In genomic region chr20:16611832-16612231, GRCh38 we compare ENCODE assay signal across 27 cellular contexts.
"Had no signal": no experiment of that assay in that cellular context is flagged by ENCODE, and none has a peak within 500 bp of the region (broad histone marks: within the 10 kb centered on the region; RNA-seq: fewer than 3 reads in every experiment).

No MANE protein-coding gene starts in this region.

- H3K9me3 ChIP-seq: stomach, suprapubic skin, testis, thoracic aorta, thyroid gland, tibial artery, tibial nerve, upper lobe of left lung, upper lobe of right lung, uterus, vagina had no signal

- H3K27me3 ChIP-seq: stomach, suprapubic skin, testis, thyroid gland, tibial artery, tibial nerve, upper lobe of left lung, upper lobe of right lung, uterus, vagina had no signal

- H3K36me3 Mint-ChIP-seq: stimulated activated effector memory CD8-positive, alpha-beta T cell treated with anti-CD3 and anti-CD28 coated beads, Interleukin-12 subunit alpha, Interleukin-12 subunit beta, amount 100 ng/mL, for 72 hours; type B pancreatic cell had no signal

- DNase-seq: stimulated activated CD4-positive, alpha-beta T cell treated with anti-CD3 and anti-CD28 coated beads, Interleukin-2, amount 100 ng/mL, for 24 hours; stimulated activated CD4-positive, alpha-beta T cell treated with anti-CD3 and anti-CD28 coated beads, Interleukin-2, amount 100 ng/mL, for 48 hours; stimulated activated CD4-positive, alpha-beta T cell treated with anti-CD3 and anti-CD28 coated beads, Interleukin-4, amount 100 ng/mL, for 1 hour; stimulated activated CD4-positive, alpha-beta T cell treated with anti-CD3 and anti-CD28 coated beads, Interleukin-4, amount 100 ng/mL, for 24 hours; stimulated activated CD4-positive, alpha-beta T cell treated with anti-CD3 and anti-CD28 coated beads, Interleukin-4, amount 100 ng/mL, for 4 hours; stimulated activated CD8-positive, alpha-beta memory T cell treated with anti-CD3 and anti-CD28 coated beads, Interleukin-4, amount 100 ng/mL, for 48 hours; stimulated activated naive B cell treated with anti-CD40 and anti-IgM and Interleukin-4, amounts not matched to agents 10 μg/mL and 1 μg/mL and 100 μg/mL, for 72 hours; stimulated activated naive CD4-positive, alpha-beta T cell; stimulated activated naive CD4-positive, alpha-beta T cell treated with Interleukin-2 at 50 U/mL for 16 hours; stimulated activated naive CD8-positive, alpha-beta T cell treated with anti-CD3 and anti-CD28 coated beads, Interleukin-15, amount 100 ng/mL, for 72 hours; stimulated activated naive CD8-positive, alpha-beta T cell treated with anti-CD3 and anti-CD28 coated beads, Interleukin-15, Interleukin-2, amounts not matched to agents 100 U/mL and 50 U/mL, for 24 hours; stomach; substantia nigra; testis; thyroid gland; tibial artery; trophoblast cell; upper lobe of left lung; upper lobe of right lung; uterus had no signal

- H3K27ac ChIP-seq: stomach, suprapubic skin, testis, thoracic aorta, thyroid gland, tibial artery, tibial nerve, upper lobe of left lung, upper lobe of right lung, uterus, vagina had no signal

- H3K4me1 ChIP-seq: suprapubic skin, testis, thyroid gland, upper lobe of left lung, uterus had no signal

- H3K9me3 Mint-ChIP-seq: stimulated activated naive CD8-positive, alpha-beta T cell treated with anti-CD3 and anti-CD28 coated beads, Interleukin-15, Interleukin-2, amounts not matched to agents 100 ng/mL and 50 ng/mL, for 24 hours had no signal

- ATAC-seq: stimulated activated effector memory CD8-positive, alpha-beta T cell treated with anti-CD3 and anti-CD28 coated beads, Interleukin-12 subunit alpha, Interleukin-12 subunit beta, amount 100 ng/mL, for 72 hours; stimulated activated naive B cell treated with anti-CD40 and anti-IgM and Interleukin-4, amounts not matched to agents 10 μg/mL and 1 μg/mL and 100 μg/mL, for 72 hours; stimulated activated naive CD8-positive, alpha-beta T cell treated with anti-CD3 and anti-CD28 coated beads, Interleukin-15, amount 100 ng/mL, for 72 hours; stimulated activated naive CD8-positive, alpha-beta T cell treated with anti-CD3 and anti-CD28 coated beads, Interleukin-15, Interleukin-2, amounts not matched to agents 100 U/mL and 50 U/mL, for 24 hours; upper lobe of right lung had no signal

- H3K4me1 Mint-ChIP-seq: stimulated activated effector memory CD8-positive, alpha-beta T cell treated with anti-CD3 and anti-CD28 coated beads, Interleukin-12 subunit alpha, Interleukin-12 subunit beta, amount 100 ng/mL, for 72 hours; stimulated activated naive B cell treated with anti-CD40 and anti-IgM and Interleukin-4, amounts not matched to agents 10 μg/mL and 1 μg/mL and 100 μg/mL, for 72 hours; stimulated activated naive CD8-positive, alpha-beta T cell treated with anti-CD3 and anti-CD28 coated beads, Interleukin-15, amount 100 ng/mL, for 72 hours had no signal

- H3K4me3 Mint-ChIP-seq: stimulated activated effector memory CD8-positive, alpha-beta T cell treated with anti-CD3 and anti-CD28 coated beads, Interleukin-12 subunit alpha, Interleukin-12 subunit beta, amount 100 ng/mL, for 72 hours; stimulated activated naive B cell treated with anti-CD40 and anti-IgM and Interleukin-4, amounts not matched to agents 10 μg/mL and 1 μg/mL and 100 μg/mL, for 72 hours; stimulated activated naive CD8-positive, alpha-beta T cell treated with anti-CD3 and anti-CD28 coated beads, Interleukin-15, amount 100 ng/mL, for 72 hours; stimulated activated naive CD8-positive, alpha-beta T cell treated with anti-CD3 and anti-CD28 coated beads, Interleukin-15, Interleukin-2, amounts not matched to agents 100 ng/mL and 50 ng/mL, for 24 hours; type B pancreatic cell had no signal

- H3K27ac Mint-ChIP-seq: stimulated activated effector memory CD8-positive, alpha-beta T cell treated with anti-CD3 and anti-CD28 coated beads, Interleukin-12 subunit alpha, Interleukin-12 subunit beta, amount 100 ng/mL, for 72 hours; stimulated activated naive B cell treated with anti-CD40 and anti-IgM and Interleukin-4, amounts not matched to agents 10 μg/mL and 1 μg/mL and 100 μg/mL, for 72 hours; stimulated activated naive CD8-positive, alpha-beta T cell treated with anti-CD3 and anti-CD28 coated beads, Interleukin-15, amount 100 ng/mL, for 72 hours; stimulated activated naive CD8-positive, alpha-beta T cell treated with anti-CD3 and anti-CD28 coated beads, Interleukin-15, Interleukin-2, amounts not matched to agents 100 ng/mL and 50 ng/mL, for 24 hours; type B pancreatic cell had no signal

- H3K36me3 ChIP-seq: stomach, suprapubic skin, thoracic aorta, thyroid gland, tibial artery, tibial nerve, upper lobe of left lung, upper lobe of right lung, uterus, vagina had no signal

- H3K4me3 ChIP-seq: stomach, suprapubic skin, testis, thoracic aorta, thyroid gland, tibial artery, tibial nerve, upper lobe of left lung, upper lobe of right lung, uterus, vagina had no signal
